Comparison of ENCODE assay signal across 13 cellular contexts in genomic region chr18:3380384-3380961, GRCh38.
DNase-seq lines count a peak whose midpoint lies in the region; ATAC-seq and TF ChIP-seq lines count a peak whose summit lies in the region.
"Had no signal": no experiment of that assay in that cellular context is flagged by ENCODE, and none has a peak within 500 bp of the region (broad histone marks: within the 10 kb centered on the region; RNA-seq: fewer than 3 reads in every experiment).

No MANE protein-coding gene starts in this region.

- H3K4me1 Mint-ChIP-seq in stimulated activated naive CD8-positive, alpha-beta T cell treated with anti-CD3 and anti-CD28 coated beads, Interleukin-15, Interleukin-2, amounts not matched to agents 100 ng/mL and 50 ng/mL, for 24 hours (ENCODE audit: low read depth) = peaks cover 7% of the 10 kb centered on the region

- H3K4me3 Mint-ChIP-seq in stimulated activated naive CD8-positive, alpha-beta T cell treated with anti-CD3 and anti-CD28 coated beads, Interleukin-15, Interleukin-2, amounts not matched to agents 100 ng/mL and 50 ng/mL, for 24 hours = no peak overlapping the region
- H3K4me3 Mint-ChIP-seq: brain had no signal

- H3K4me3 ChIP-seq in transverse colon = no peak overlapping the region
- H3K4me3 ChIP-seq: sigmoid colon, suprapubic skin had no signal

- peak; percentile 97 to 98 for ATAC-seq in activated naive CD4-positive, alpha-beta T cell treated with anti-CD3 and anti-CD28 coated beads, Interleukin-2, amount 50 U/mL, for 72 hours

- no peaks in the 10 kb centered on the region for H3K27me3 ChIP-seq in transverse colon
- H3K27me3 ChIP-seq: sigmoid colon, suprapubic skin had no signal

- no peaks in the 10 kb centered on the region for H3K36me3 Mint-ChIP-seq in activated naive CD4-positive, alpha-beta T cell treated with anti-CD3 and anti-CD28 coated beads, Interleukin-2, amount 50 U/mL, for 72 hours
- H3K36me3 Mint-ChIP-seq in stimulated activated naive CD8-positive, alpha-beta T cell treated with anti-CD3 and anti-CD28 coated beads, Interleukin-15, Interleukin-2, amounts not matched to agents 100 ng/mL and 50 ng/mL, for 24 hours (ENCODE audit: low read depth) = no peaks in the 10 kb centered on the region
- H3K36me3 Mint-ChIP-seq: brain had no signal

- peaks cover 8% of the 10 kb centered on the region for H3K27me3 Mint-ChIP-seq in stimulated activated naive CD8-positive, alpha-beta T cell treated with anti-CD3 and anti-CD28 coated beads, Interleukin-15, Interleukin-2, amounts not matched to agents 100 ng/mL and 50 ng/mL, for 24 hours

- no peaks in the 10 kb centered on the region for H3K4me1 ChIP-seq in transverse colon
- H3K4me1 ChIP-seq: sigmoid colon, suprapubic skin had no signal

- in situ Hi-C loops in transverse colon (cut with MboI; ENCODE audit: low pct_ligation_motif_present in 1 of 4, low pct_unique_long_range_greater_than_20kb in 1 of 4, low sequenced_read_pairs in 3 of 4) = no loop called here

- peak overlapping the region in 1 of 2 donors; percentile 11 for H3K27ac Mint-ChIP-seq in activated naive CD4-positive, alpha-beta T cell treated with anti-CD3 and anti-CD28 coated beads, Interleukin-2, amount 50 U/mL, for 72 hours
- H3K27ac Mint-ChIP-seq in stimulated activated naive CD8-positive, alpha-beta T cell treated with anti-CD3 and anti-CD28 coated beads, Interleukin-15, Interleukin-2, amounts not matched to agents 100 ng/mL and 50 ng/mL, for 24 hours = peak overlapping the region; percentile 40
- H3K27ac Mint-ChIP-seq: brain had no signal

- TF ChIP-seq POLR2A in transverse colon (IDR thresholded peaks at IDR 0.05) = no peak

- H3K27ac ChIP-seq in epithelial cell of prostate (peak overlapping the region; percentile 47), transverse colon (no peak overlapping the region)
- H3K27ac ChIP-seq: sigmoid colon, suprapubic skin had no signal

- no peak for TF ChIP-seq CTCF in transverse colon (IDR thresholded peaks at IDR 0.05)

- TF ChIP-seq EP300 in transverse colon (IDR thresholded peaks at IDR 0.05; ENCODE audit: low read depth) = no peak

- 53 to 62% methylated on average over 5 to 10 of the region's 10 CpGs for WGBS in transverse colon (ENCODE audit: low coverage in 1 of 2), 2 donors

- no peaks in the 10 kb centered on the region for H3K36me3 ChIP-seq in transverse colon
- H3K36me3 ChIP-seq: sigmoid colon, suprapubic skin had no signal

- intact Hi-C loops in transverse colon (cut with DNase I; ENCODE audit: low total_unique reads) = no loop called here

- DNase-seq in activated naive CD4-positive, alpha-beta T cell treated with anti-CD3 and anti-CD28 coated beads, Interleukin-2, amount 50 U/mL, for 72 hours (ENCODE audit: low spot score in 2 of 2) = no peak
- DNase-seq in activated naive CD4-positive, alpha-beta T cell treated with anti-CD3 and anti-CD28 coated beads, Interleukin-2, amount 50 U/mL, for 16 hours = no peak
- peak; percentile 14 for DNase-seq in OCI-M1 (lab: John Stamatoyannopoulos, UW)
- DNase-seq in epithelial cell of prostate (ENCODE audit: low read depth, low spot score) = peak; percentile 41
- no peak for DNase-seq in NCI-H1105 treated with DMSO at 0.1 percent for 48 hours (lab: John Stamatoyannopoulos, UW)
- DNase-seq in transverse colon = no peak
- DNase-seq in NCI-H1048 (lab: John Stamatoyannopoulos, UW) = no peak
- DNase-seq: COR-L47, NCI-H2081 treated with DMSO at 0.1 percent for 48 hours, sigmoid colon had no signal

- H3K9me3 Mint-ChIP-seq in activated naive CD4-positive, alpha-beta T cell treated with anti-CD3 and anti-CD28 coated beads, Interleukin-2, amount 50 U/mL, for 72 hours = no peaks in the 10 kb centered on the region
- no peaks in the 10 kb centered on the region for H3K9me3 Mint-ChIP-seq in stimulated activated naive CD8-positive, alpha-beta T cell treated with anti-CD3 and anti-CD28 coated beads, Interleukin-15, Interleukin-2, amounts not matched to agents 100 ng/mL and 50 ng/mL, for 24 hours

- H3K9me3 ChIP-seq in transverse colon = no peaks in the 10 kb centered on the region
- H3K9me3 ChIP-seq: sigmoid colon, suprapubic skin had no signal

Comparison
In these comparisons a context has a peak if more than half of its experiments do, and no peak if none do; other contexts are left out.
1. DNase-seq: peak in OCI-M1 (single experiment) and epithelial cell of prostate (single experiment); none in activated naive CD4-positive, alpha-beta T cell treated with anti-CD3 and anti-CD28 coated beads, Interleukin-2, amount 50 U/mL, for 72 hours (0 of 2), activated naive CD4-positive, alpha-beta T cell treated with anti-CD3 and anti-CD28 coated beads, Interleukin-2, amount 50 U/mL, for 16 hours (single experiment), NCI-H1105 treated with DMSO at 0.1 percent for 48 hours (single experiment), transverse colon (single experiment) and NCI-H1048 (single experiment).